Comparison of ENCODE assay signal across 8 cellular contexts in the genomic region with DNA sequence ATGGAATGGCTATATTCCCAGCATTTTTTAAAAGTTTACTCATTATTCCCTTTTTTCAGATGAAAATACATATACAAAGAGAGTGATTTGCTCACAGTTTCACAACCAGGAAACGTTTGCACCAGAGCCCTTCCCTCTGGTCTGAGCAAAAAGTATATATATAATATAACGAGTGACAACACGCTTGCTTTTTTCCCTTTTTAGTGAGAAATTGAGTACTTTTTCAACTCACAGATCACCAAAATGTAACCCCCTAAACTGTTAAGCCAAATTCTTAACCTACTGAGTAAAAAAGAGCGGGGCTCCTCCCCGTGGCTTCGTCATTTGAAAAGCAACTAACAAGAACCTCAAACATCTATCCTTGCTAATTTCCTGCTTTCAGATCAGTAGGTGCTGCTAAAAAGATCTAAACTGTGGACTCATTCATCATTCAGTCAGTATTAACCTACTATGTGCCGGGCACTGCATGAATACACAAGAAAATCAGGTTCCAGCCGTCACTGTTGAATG. TPM values are rescaled to one million over a fixed set of nuclear protein-coding genes. Genes with fewer than 3 reads are reported as not detected.
DNase-seq lines count a peak whose midpoint lies in the region; ATAC-seq and TF ChIP-seq lines count a peak whose summit lies in the region.

No MANE protein-coding gene starts in this region.

- H3K4me1 Mint-ChIP-seq in MCF 10A (ENCODE audit: insufficient read depth, unreplicated experiment): peaks cover 13% of the 10 kb centered on the region
- peaks cover 13 to 19% of the 10 kb centered on the region in 2 donors for H3K4me1 Mint-ChIP-seq in stimulated activated naive B cell treated with anti-CD40 and anti-IgM and Interleukin-4, amounts not matched to agents 10 μg/mL and 1 μg/mL and 100 μg/mL, for 72 hours

- CTCF ChIA-PET in MCF 10A (lab: Yijun Ruan, JAX): interaction anchor here (1.0 to 3.3 kb wide), 5 partner anchors 10 to 229 kb away, joined by 3 to 23 read pairs (median 4); no protein-coding TSS in a partner anchor

- H3K4me1 ChIP-seq in cardiac muscle cell (ENCODE audit: low read depth) (peaks cover 3% of the 10 kb centered on the region), SJCRH30 (peaks cover 11% of the 10 kb centered on the region; the same call in 1 of the 2 replicates), lung (ENCODE audit: control insufficient read depth in 2 of 2, insufficient read depth in 2 of 2, low read length in 2 of 2) (peaks cover 0 to 4% of the 10 kb centered on the region in 2 donors)

- POLR2A ChIA-PET in MCF 10A (lab: Yijun Ruan, JAX): interaction anchor here (0.8 to 3.6 kb wide), 10 partner anchors 9 to 221 kb away, joined by 3 to 50 read pairs (median 6); partner anchors contain the start of genes HSDL2 and SUSD1

- H3K27ac Mint-ChIP-seq in MCF 10A (ENCODE audit: low read depth, unreplicated experiment): peak overlapping the region; percentile 94
- peak overlapping the region; percentile 99 for H3K27ac Mint-ChIP-seq in stimulated activated naive B cell treated with anti-CD40 and anti-IgM and Interleukin-4, amounts not matched to agents 10 μg/mL and 1 μg/mL and 100 μg/mL, for 72 hours

- DNase-seq in cardiac muscle cell (ENCODE audit: low read depth in 1 of 2, low spot score in 1 of 2) (no peak), left ventricle myocardium superior (no peak), SJCRH30 (peak in 1 of 2 experiments; percentile 42), MCF 10A (ENCODE audit: unreplicated experiment) (no peak), lung (ENCODE audit: low spot score) (no peak)
- no peak for DNase-seq in stimulated activated naive B cell treated with anti-CD40 and anti-IgM and Interleukin-4, amounts not matched to agents 10 μg/mL and 1 μg/mL and 100 μg/mL, for 72 hours

- H3K36me3 Mint-ChIP-seq in MCF 10A (ENCODE audit: insufficient read depth, unreplicated experiment): no peaks in the 10 kb centered on the region
- no peaks in the 10 kb centered on the region for H3K36me3 Mint-ChIP-seq in stimulated activated naive B cell treated with anti-CD40 and anti-IgM and Interleukin-4, amounts not matched to agents 10 μg/mL and 1 μg/mL and 100 μg/mL, for 72 hours

- TF ChIP-seq CTCF in cardiac muscle cell (IDR thresholded peaks at IDR 0.05; ENCODE audit: low read depth, low read length) (no peak), MCF 10A (IDR thresholded peaks at IDR 0.05; ENCODE audit: unreplicated experiment) (no peak), lung (IDR thresholded peaks at IDR 0.05; ENCODE audit: control extremely low read depth, extremely low read depth) (no peak)

- no peaks in the 10 kb centered on the region for H3K9me3 Mint-ChIP-seq in MCF 10A (ENCODE audit: unreplicated experiment)
- H3K9me3 Mint-ChIP-seq in stimulated activated naive B cell treated with anti-CD40 and anti-IgM and Interleukin-4, amounts not matched to agents 10 μg/mL and 1 μg/mL and 100 μg/mL, for 72 hours: no peaks in the 10 kb centered on the region

- H3K4me3 ChIP-seq in cardiac muscle cell (peak overlapping the region; percentile 42), SJCRH30 (peak overlapping the region; percentile 68), lung (no peak overlapping the region)

- H3K27ac ChIP-seq in cardiac muscle cell (peak overlapping the region; percentile 82), SJCRH30 (peak overlapping the region; percentile 63), lung (ENCODE audit: low read depth in 1 of 2, low read length in 1 of 2) (peak overlapping the region; percentile 59 to 89)

- 5 to 6% methylated on average over 8 of the region's 8 CpGs for whole genome bisulfite sequencing in lung, 2 donors

- TSS peak; percentile 67 for BruUV-seq in MCF 10A (replicated peaks; lab: Mats Ljungman, UMichigan)

- intact Hi-C loops in left ventricle myocardium superior (cut with micrococcal nuclease): no loop called here
- intact Hi-C loops in MCF 10A (cut with micrococcal nuclease): loop anchor here (1.0 kb wide), 4 partner anchors 27 to 237 kb away; no protein-coding TSS in a partner anchor

- no peaks in the 10 kb centered on the region for H3K9me3 ChIP-seq in cardiac muscle cell (ENCODE audit: low read depth)
- H3K9me3 ChIP-seq in SJCRH30 (replicated peaks): no peaks in the 10 kb centered on the region
- H3K9me3 ChIP-seq in lung (ENCODE audit: control insufficient read depth in 2 of 2, insufficient read depth in 1 of 2, low read length in 1 of 2): peaks cover 0 to 2% of the 10 kb centered on the region in 2 donors

- no peak for ATAC-seq in left ventricle myocardium superior
- no peak for ATAC-seq in lung (ENCODE audit: insufficient read depth, low FRiP score)
- no peak for ATAC-seq in stimulated activated naive B cell treated with anti-CD40 and anti-IgM and Interleukin-4, amounts not matched to agents 10 μg/mL and 1 μg/mL and 100 μg/mL, for 72 hours (replicated peaks)
- ATAC-seq in HG02852 (IDR thresholded peaks at IDR 0.05; ENCODE audit: unreplicated experiment): no peak
- no peak for ATAC-seq in HG02763 (IDR thresholded peaks at IDR 0.05; ENCODE audit: unreplicated experiment)

- H3K27me3 ChIP-seq in cardiac muscle cell (no peaks in the 10 kb centered on the region), SJCRH30 (no peaks in the 10 kb centered on the region), lung (ENCODE audit: control insufficient read depth, insufficient read depth) (no peaks in the 10 kb centered on the region)

- H3K36me3 ChIP-seq in cardiac muscle cell: no peaks in the 10 kb centered on the region
- H3K36me3 ChIP-seq in SJCRH30: no peaks in the 10 kb centered on the region
- no peaks in the 10 kb centered on the region for H3K36me3 ChIP-seq in lung (ENCODE audit: control insufficient read depth in 2 of 2, insufficient read depth in 2 of 2, low read length in 2 of 2)

- H3K27me3 Mint-ChIP-seq in MCF 10A (ENCODE audit: insufficient read depth, unreplicated experiment): no peaks in the 10 kb centered on the region
- no peaks in the 10 kb centered on the region for H3K27me3 Mint-ChIP-seq in stimulated activated naive B cell treated with anti-CD40 and anti-IgM and Interleukin-4, amounts not matched to agents 10 μg/mL and 1 μg/mL and 100 μg/mL, for 72 hours

- H3K4me3 Mint-ChIP-seq in MCF 10A (ENCODE audit: unreplicated experiment): peak overlapping the region; percentile 94
- peak overlapping the region; percentile 98 for H3K4me3 Mint-ChIP-seq in stimulated activated naive B cell treated with anti-CD40 and anti-IgM and Interleukin-4, amounts not matched to agents 10 μg/mL and 1 μg/mL and 100 μg/mL, for 72 hours

RNA-seq across cellular contexts. Expression of gene PTBP3, which starts 1.0 kb away (rescaled TPM):
- 9.9 and 15.5 TPM in 2 replicates for total RNA-seq in cardiac muscle cell
- 6.2 and 13.3 TPM in 2 replicates for polyA plus RNA-seq in cardiac muscle cell
- 19.4 TPM for total RNA-seq in left ventricle myocardium superior
- total RNA-seq in SJCRH30 (2014; rRNA removed; shearing (Covaris generic)): 65.7 and 73.0 TPM in 2 replicates
- total RNA-seq in MCF 10A (2022): 79.2 and 83.4 TPM in 2 replicates
- total RNA-seq in lung: 10 to 100 TPM; 71.3 to 75.1 TPM
- polyA plus RNA-seq in lung: 10 to 100 TPM; 12.4 to 22.4 TPM

RNA-seq across cellular contexts. Expression of gene HSDL2, which starts 45.5 kb away (rescaled TPM):
- total RNA-seq in cardiac muscle cell: 35.4 and 46.4 TPM in 2 replicates
- 43.8 and 58.1 TPM in 2 replicates for polyA plus RNA-seq in cardiac muscle cell
- total RNA-seq in left ventricle myocardium superior: 284 TPM
- 39.0 and 41.4 TPM in 2 replicates for total RNA-seq in SJCRH30 (2014; rRNA removed; shearing (Covaris generic))
- 20.6 and 26.7 TPM in 2 replicates for total RNA-seq in MCF 10A (2022)
- 10 to 100 TPM; 31.4 to 58.6 TPM for total RNA-seq in lung
- 10 to 100 TPM; 22.5 to 38.2 TPM for polyA plus RNA-seq in lung
